Comparison of ENCODE assay signal across 8 cellular contexts in genomic region chr12:26832817-26833691, GRCh38. TPM values are rescaled to one million over a fixed set of nuclear protein-coding genes. Genes with fewer than 3 reads are reported as not detected.
DNase-seq lines count a peak whose midpoint lies in the region; ATAC-seq lines count a peak whose summit lies in the region.

Gene ITPR2 (minus strand): TSS chr12:26833194. CDS start chr12:26832781, 413 bp downstream.

- H3K4me1 ChIP-seq in BLaER1, result peaks cover 17% of the 10 kb centered on the region

- H3K36me3 Mint-ChIP-seq in activated CD4-positive, alpha-beta T cell treated with anti-CD3 and anti-CD28 coated beads, Interleukin-2, amount 10 ng/mL, durations not matched to agents 24 days and 14 days (ENCODE audit: low read depth), result peaks cover 16% of the 10 kb centered on the region

- ATAC-seq in GM19043 (IDR thresholded peaks at IDR 0.05; ENCODE audit: low read depth, unreplicated experiment) (peak; percentile 58), HG03354 (IDR thresholded peaks at IDR 0.05; ENCODE audit: poor library complexity, severe bottlenecking, unreplicated experiment) (peak; percentile 74), left lobe of liver (peak; percentile 87)

- H3K9ac ChIP-seq in BLaER1, result peak within 1 kb of the TSS; percentile 85

- H4K20me1 ChIP-seq in BLaER1, result peaks cover 13% of the 10 kb centered on the region

- peak within 1 kb of the TSS; percentile 99 for H3K27ac Mint-ChIP-seq in activated CD4-positive, alpha-beta T cell treated with anti-CD3 and anti-CD28 coated beads, Interleukin-2, amount 10 ng/mL, durations not matched to agents 24 days and 14 days

- DNase-seq in NCI-H524 (lab: John Stamatoyannopoulos, UW), result peak; percentile 91 to 92
- DNase-seq in activated CD4-positive, alpha-beta T cell treated with anti-CD3 and anti-CD28 coated beads, Interleukin-2, amount 10 ng/mL, durations not matched to agents 24 days and 14 days, result peak; percentile 97
- peak; percentile 34 for DNase-seq in cortex of kidney (lab: John Stamatoyannopoulos, UW)
- peak; percentile 97 for DNase-seq in left lobe of liver (ENCODE audit: low spot score)
- DNase-seq in stimulated activated CD4-positive, alpha-beta T cell treated with anti-CD3 and anti-CD28 coated beads, Interleukin-2, amount 100 ng/mL, for 48 hours, result peak; percentile 87 to 92

- H3K9me3 Mint-ChIP-seq in activated CD4-positive, alpha-beta T cell treated with anti-CD3 and anti-CD28 coated beads, Interleukin-2, amount 10 ng/mL, durations not matched to agents 24 days and 14 days, result no peaks in the 10 kb centered on the region

- intact Hi-C loops in activated CD4-positive, alpha-beta T cell treated with anti-CD3 and anti-CD28 coated beads, Interleukin-2, amount 10 ng/mL, durations not matched to agents 24 days and 14 days (cut with micrococcal nuclease), result loop anchor here (1.0 to 10.0 kb wide), 7 partner anchors 20 to 877 kb away; partner anchors contain the start of genes FGFR1OP2, MRPS35 and TM7SF3

- H3K27ac ChIP-seq in BLaER1, result peak within 1 kb of the TSS; percentile 81

- H3K4me1 Mint-ChIP-seq in activated CD4-positive, alpha-beta T cell treated with anti-CD3 and anti-CD28 coated beads, Interleukin-2, amount 10 ng/mL, durations not matched to agents 24 days and 14 days, result peaks cover 41% of the 10 kb centered on the region

- H3K27me3 ChIP-seq in BLaER1, result no peaks in the 10 kb centered on the region

- H3K27me3 Mint-ChIP-seq in activated CD4-positive, alpha-beta T cell treated with anti-CD3 and anti-CD28 coated beads, Interleukin-2, amount 10 ng/mL, durations not matched to agents 24 days and 14 days, result no peaks in the 10 kb centered on the region

- H3K4me3 Mint-ChIP-seq in activated CD4-positive, alpha-beta T cell treated with anti-CD3 and anti-CD28 coated beads, Interleukin-2, amount 10 ng/mL, durations not matched to agents 24 days and 14 days, result peak within 1 kb of the TSS; percentile 100

- no peaks in the 10 kb centered on the region for H3K9me3 ChIP-seq in BLaER1

- peak within 1 kb of the TSS; percentile 85 for H3K4me2 ChIP-seq in BLaER1

- peak within 1 kb of the TSS; percentile 92 for H3K4me3 ChIP-seq in BLaER1

- no peaks in the 10 kb centered on the region for H3K36me3 ChIP-seq in BLaER1

RNA-seq across cellular contexts. Expression of gene ITPR2, which starts in this region (rescaled TPM):
- total RNA-seq in activated CD4-positive, alpha-beta T cell treated with anti-CD3 and anti-CD28 coated beads, Interleukin-2, amount 10 ng/mL, durations not matched to agents 24 days and 14 days, result 46.0 and 46.2 TPM in 2 replicates
- total RNA-seq in left lobe of liver, result 62.4 TPM

Comparison
In these comparisons a context has a peak if more than half of its experiments do, and no peak if none do; other contexts are left out.
1. Peak in every context shown above with its lines: DNase-seq, ATAC-seq, H3K4me3 ChIP-seq and H3K27ac ChIP-seq.
2. DNase-seq: peak in every context shown above with its lines; median percentile 97 in activated CD4-positive, alpha-beta T cell treated with anti-CD3 and anti-CD28 coated beads, Interleukin-2, amount 10 ng/mL, durations not matched to agents 24 days and 14 days; 97 in left lobe of liver; 92 in NCI-H524; 90 in stimulated activated CD4-positive, alpha-beta T cell treated with anti-CD3 and anti-CD28 coated beads, Interleukin-2, amount 100 ng/mL, for 48 hours; 34 in cortex of kidney.